ENCODE assay signal across 14 cellular contexts in genomic region chr4:7721984-7722551, GRCh38.
DNase-seq lines count a peak whose midpoint lies in the region; ATAC-seq and TF ChIP-seq lines count a peak whose summit lies in the region.
"Had no signal": no experiment of that assay in that cellular context is flagged by ENCODE, and none has a peak within 500 bp of the region (broad histone marks: within the 10 kb centered on the region; RNA-seq: fewer than 3 reads in every experiment).

No MANE protein-coding gene starts in this region.

- H3K27me3 Mint-ChIP-seq in endodermal cell (ENCODE audit: insufficient read depth) (peaks cover 9% of the 10 kb centered on the region), type B pancreatic cell (peaks cover 19% of the 10 kb centered on the region)

- no peaks in the 10 kb centered on the region for H3K4me1 ChIP-seq in endodermal cell (ENCODE audit: control insufficient read depth, insufficient read depth, low read length)

- peaks cover 10% of the 10 kb centered on the region for H3K27me3 ChIP-seq in endodermal cell (ENCODE audit: control insufficient read depth, insufficient read depth, low read length, poor library complexity, severe bottlenecking)

- H3K27ac Mint-ChIP-seq in endodermal cell, result no peak overlapping the region
- H3K27ac Mint-ChIP-seq in type B pancreatic cell, result no peak overlapping the region
- H3K27ac Mint-ChIP-seq: T-helper 2 cell treated with Interferon-gamma antibody and Interleukin-4, amounts not matched to agents 5 μg/mL and 100 μg/mL, for 36 hours had no signal

- TF ChIP-seq CTCF in endodermal cell (conservative IDR thresholded peaks at IDR 0.05), result peak; percentile 52
- TF ChIP-seq CTCF in type B pancreatic cell (conservative IDR thresholded peaks at IDR 0.05), result peak; percentile 31

- H3K4me3 Mint-ChIP-seq in endodermal cell (no peak overlapping the region), type B pancreatic cell (no peak overlapping the region)
- H3K4me3 Mint-ChIP-seq: T-helper 2 cell treated with Interferon-gamma antibody and Interleukin-4, amounts not matched to agents 5 μg/mL and 100 μg/mL, for 36 hours had no signal

- no peaks in the 10 kb centered on the region for H3K9me3 ChIP-seq in endodermal cell (ENCODE audit: control insufficient read depth, low read length)

- H3K27ac ChIP-seq in endodermal cell (ENCODE audit: low read depth, low read length), result no peak overlapping the region

- 78 to 84% methylated on average over 10 to 13 of the region's 13 CpGs for WGBS in endodermal cell (ENCODE audit: insufficient coverage in 1 of 2, insufficient read length in 1 of 2), 2 experiments

- H3K4me3 ChIP-seq in endodermal cell (ENCODE audit: low read length), result no peak overlapping the region

- no peaks in the 10 kb centered on the region for H3K36me3 ChIP-seq in endodermal cell (ENCODE audit: control insufficient read depth, insufficient read depth, low read length)

- H3K9me3 Mint-ChIP-seq in endodermal cell (peaks cover 3% of the 10 kb centered on the region), type B pancreatic cell (no peaks in the 10 kb centered on the region)

- no peaks in the 10 kb centered on the region for H3K36me3 Mint-ChIP-seq in endodermal cell (ENCODE audit: low read depth)
- H3K36me3 Mint-ChIP-seq in type B pancreatic cell, result no peaks in the 10 kb centered on the region
- H3K36me3 Mint-ChIP-seq: CD4-positive, alpha-beta memory T cell had no signal

- peak; percentile 16 for DNase-seq in stimulated activated CD4-positive, alpha-beta T cell treated with anti-CD3 and anti-CD28 coated beads, Interleukin-15, amount 100 ng/mL, for 24 hours
- DNase-seq in stimulated activated CD4-positive, alpha-beta T cell treated with anti-CD3 and anti-CD28 coated beads, Interleukin-12 subunit alpha, Interleukin-12 subunit beta, amount 100 ng/mL, for 4 hours, result no peak
- DNase-seq in NCI-H69 (lab: John Stamatoyannopoulos, UW), result peak; percentile 4
- no peak for DNase-seq in endodermal cell
- no peak for DNase-seq in type B pancreatic cell (ENCODE audit: extremely low spot score, unreplicated experiment)
- DNase-seq in NCI-H187 treated with DMSO at 0.1 percent for 48 hours (lab: John Stamatoyannopoulos, UW), result no peak
- DNase-seq: aorta; CD4-positive, alpha-beta memory T cell; GOT3; NCI-H1694 treated with DMSO at 0.1 percent for 48 hours had no signal

- H3K9ac ChIP-seq in endodermal cell (ENCODE audit: extremely low read depth, low read length, poor library complexity, severe bottlenecking), result no peak overlapping the region

- ATAC-seq in HG02610 (IDR thresholded peaks at IDR 0.05; ENCODE audit: unreplicated experiment), result no peak
- no peak for ATAC-seq in activated CD4-positive, CD25-positive, alpha-beta regulatory T cell treated with anti-CD3 and anti-CD28 coated beads, Interleukin-2, amount 50 U/mL, for 24 hours
- ATAC-seq: sciatic nerve had no signal

- H3K4me1 Mint-ChIP-seq in endodermal cell (peaks cover 14% of the 10 kb centered on the region), type B pancreatic cell (ENCODE audit: unreplicated experiment) (peaks cover 3% of the 10 kb centered on the region)

Comparison
In these comparisons a context has a peak if more than half of its experiments do, and no peak if none do; other contexts are left out.
1. DNase-seq: peak in stimulated activated CD4-positive, alpha-beta T cell treated with anti-CD3 and anti-CD28 coated beads, Interleukin-15, amount 100 ng/mL, for 24 hours (single experiment) and NCI-H69 (single experiment); none in stimulated activated CD4-positive, alpha-beta T cell treated with anti-CD3 and anti-CD28 coated beads, Interleukin-12 subunit alpha, Interleukin-12 subunit beta, amount 100 ng/mL, for 4 hours (single experiment), endodermal cell (single experiment), type B pancreatic cell (single experiment) and NCI-H187 treated with DMSO at 0.1 percent for 48 hours (single experiment).